ENCODE assay signal across 8 cellular contexts in the genomic region with DNA sequence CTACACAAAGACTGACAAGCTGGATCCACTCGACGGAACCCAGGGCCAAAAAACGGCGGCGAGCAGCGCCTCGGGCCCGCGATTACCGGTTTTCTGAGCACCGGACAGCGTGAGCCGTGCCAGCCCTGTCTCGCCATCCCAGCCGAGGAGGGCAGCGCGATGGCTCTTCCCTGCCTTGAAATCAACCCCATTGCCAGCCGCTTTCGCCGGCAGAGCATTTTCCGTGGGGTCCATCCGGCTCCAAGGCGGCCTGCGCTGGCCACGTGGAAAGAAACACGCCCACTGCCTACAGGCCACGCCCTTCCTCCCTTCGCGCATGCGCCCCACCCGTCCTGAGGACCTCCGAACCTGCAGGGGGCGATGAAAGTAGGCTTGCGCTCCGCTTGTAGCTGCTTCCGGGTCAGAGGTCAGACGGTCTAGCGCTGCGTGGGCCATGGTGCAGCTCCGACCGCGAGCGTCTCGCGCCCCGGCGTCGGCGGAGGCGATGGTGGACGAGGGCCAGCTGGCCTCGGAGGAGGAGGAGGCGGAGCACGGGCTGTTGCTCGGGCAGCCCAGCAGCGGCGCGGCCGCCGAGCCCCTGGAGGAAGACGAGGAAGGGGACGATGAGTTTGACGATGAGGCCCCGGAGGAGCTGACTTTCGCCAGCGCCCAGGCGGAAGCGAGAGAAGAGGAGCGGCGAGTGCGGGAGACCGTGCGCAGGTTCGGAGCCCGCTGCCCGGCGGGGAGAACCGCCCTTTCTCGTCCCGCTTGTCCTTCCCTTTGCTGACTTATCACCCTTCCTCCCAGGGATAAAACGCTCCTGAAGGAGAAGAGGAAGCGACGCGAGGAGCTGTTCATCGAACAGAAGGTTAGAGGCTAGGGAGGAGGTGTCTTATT. TPM values are rescaled to one million over a fixed set of nuclear protein-coding genes. Genes with fewer than 3 reads are reported as not detected.
DNase-seq lines count a peak whose midpoint lies in the region; ATAC-seq and TF ChIP-seq lines count a peak whose summit lies in the region.

A gene (plus strand): TSS at position 410 of the 876 bp plus-strand sequence. CDS start 24 bp downstream, at position 434.

- H3K9me3 ChIP-seq in T-helper 17 cell (ENCODE audit: control insufficient read depth, low read length, poor library complexity, severe bottlenecking) = no peaks in the 10 kb centered on the region
- no peaks in the 10 kb centered on the region for H3K9me3 ChIP-seq in right atrium auricular region
- H3K9me3 ChIP-seq in uterus = no peaks in the 10 kb centered on the region

- H3K27ac Mint-ChIP-seq in T-helper 17 cell = peak within 1 kb of the TSS; percentile 95

- no peaks in the 10 kb centered on the region for H3K27me3 Mint-ChIP-seq in T-helper 17 cell

- TF ChIP-seq CTCF in right atrium auricular region (IDR thresholded peaks at IDR 0.05) (peak; percentile 79 to 88), uterus (IDR thresholded peaks at IDR 0.05) (peak; percentile 86 to 98 (median 96))

- no peaks in the 10 kb centered on the region for H3K27me3 ChIP-seq in right atrium auricular region
- no peaks in the 10 kb centered on the region for H3K27me3 ChIP-seq in uterus

- ATAC-seq in HG02885 (IDR thresholded peaks at IDR 0.05; ENCODE audit: poor library complexity, unreplicated experiment) (peak; percentile 92), T-helper 17 cell (peak; percentile 94)

- peaks cover 35% of the 10 kb centered on the region for H3K4me1 Mint-ChIP-seq in T-helper 17 cell

- DNase-seq in NCI-H1694 treated with DMSO at 0.1 percent for 48 hours (lab: John Stamatoyannopoulos, UW) = peak; percentile 94
- peak; percentile 97 to 99 (median 98) for DNase-seq in T-helper 17 cell
- peak; percentile 97 for DNase-seq in right atrium auricular region (ENCODE audit: low spot score)
- DNase-seq in pulmonary artery endothelial cell (ENCODE audit: low read depth, low spot score) = peak; percentile 95
- DNase-seq in uterus = peak; percentile 97 to 98

- H3K36me3 ChIP-seq in right atrium auricular region = peaks cover 26% of the 10 kb centered on the region
- no peaks in the 10 kb centered on the region for H3K36me3 ChIP-seq in uterus

- intact Hi-C loops in uterus (cut with DNase I; ENCODE audit: low total_unique reads) = loop anchor here (10.0 kb wide), 1 partner anchor 150 kb away; no protein-coding TSS in a partner anchor

- peak within 1 kb of the TSS; percentile 60 for H3K27ac ChIP-seq in angular gyrus (ENCODE audit: low read depth, low read length)
- H3K27ac ChIP-seq in right atrium auricular region = peak within 1 kb of the TSS; percentile 88
- H3K27ac ChIP-seq in uterus = peak within 1 kb of the TSS; percentile 81 to 90

- peaks cover 10% of the 10 kb centered on the region for H3K36me3 Mint-ChIP-seq in T-helper 17 cell (ENCODE audit: low read depth)

- peak; percentile 89 for TF ChIP-seq POLR2A in GM15510 (IDR thresholded peaks at IDR 0.05; ENCODE audit: borderline replicate concordance, extremely low read depth, insufficient read length)
- TF ChIP-seq POLR2A in uterus (IDR thresholded peaks at IDR 0.05) = peak; percentile 67 to 85

- peaks cover 0 to 29% of the 10 kb centered on the region in 2 donors for H3K4me1 ChIP-seq in right atrium auricular region
- peaks cover 0 to 4% of the 10 kb centered on the region in 2 donors for H3K4me1 ChIP-seq in uterus

- H3K4me3 ChIP-seq in right atrium auricular region (peak within 1 kb of the TSS; percentile 79 to 80), uterus (peak within 1 kb of the TSS; percentile 60 to 85)

- H3K4me3 Mint-ChIP-seq in T-helper 17 cell = peak within 1 kb of the TSS; percentile 97

RNA-seq across cellular contexts. Expression of the gene that starts here (rescaled TPM):
- total RNA-seq in T-helper 17 cell = 10 to 100 TPM; 44.3 to 47.0 TPM
- total RNA-seq in right atrium auricular region = 10 to 100 TPM; 70.5 to 75.9 TPM
- total RNA-seq in pulmonary artery endothelial cell = 67.4 and 86.3 TPM in 2 replicates
- 10 to 100 TPM; 49.4 to 64.7 (median 55.7) TPM for total RNA-seq in uterus

Comparison
In these comparisons a context has a peak if more than half of its experiments do, and no peak if none do; other contexts are left out.
1. Peak in every context shown above with its lines: DNase-seq, ATAC-seq, H3K4me3 ChIP-seq and H3K27ac ChIP-seq.